ENCODE assay signal across 20 cellular contexts in the genomic region with DNA sequence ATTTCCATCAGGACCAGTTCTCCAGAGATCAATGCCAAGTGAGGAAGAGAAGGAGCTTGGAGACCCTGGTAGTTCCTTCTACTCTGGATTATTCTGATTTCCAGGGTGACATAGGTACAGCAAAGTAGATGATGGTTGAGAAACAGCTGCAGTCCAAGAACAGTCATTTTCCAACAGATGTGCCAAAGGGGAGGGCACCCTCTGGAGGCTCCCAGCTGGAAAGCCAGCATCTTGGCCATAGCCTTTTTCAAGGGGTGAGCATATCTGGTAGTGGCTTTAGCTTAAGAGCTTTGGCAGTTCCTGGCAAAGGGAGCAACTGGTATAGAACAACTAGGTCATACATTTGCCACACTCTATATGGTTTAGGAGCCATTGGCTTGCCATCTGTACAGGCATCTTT.
DNase-seq lines count a peak whose midpoint lies in the region; ATAC-seq and TF ChIP-seq lines count a peak whose summit lies in the region.
"Had no signal": no experiment of that assay in that cellular context is flagged by ENCODE, and none has a peak within 500 bp of the region (broad histone marks: within the 10 kb centered on the region; RNA-seq: fewer than 3 reads in every experiment).

No MANE protein-coding gene starts in this region.

- CTCF ChIA-PET in CD4-positive, alpha-beta memory T cell (lab: Charles Lee; ENCODE audit: partially characterized antibody), result no interaction called here

- intact Hi-C loops in CD4-positive, alpha-beta memory T cell (cut with micrococcal nuclease), result no loop called here

- POLR2A ChIA-PET in CD4-positive, alpha-beta memory T cell (lab: Charles Lee; ENCODE audit: partially characterized antibody), result no interaction called here

- H3K4me2 ChIP-seq in osteoblast (ENCODE audit: insufficient read depth, low read length), result no peak overlapping the region
- H3K4me2 ChIP-seq: BLaER1 treated with 17β-estradiol and CSF1 and Interleukin-3, amounts not matched to agents 10 nM and 100 nM had no signal

- no peak for ATAC-seq in HG03354 (IDR thresholded peaks at IDR 0.05; ENCODE audit: poor library complexity, severe bottlenecking, unreplicated experiment)
- ATAC-seq: left lung, right cardiac atrium had no signal

- no peak overlapping the region for H3K27ac ChIP-seq in osteoblast (ENCODE audit: low read depth, low read length)
- no peak overlapping the region for H3K27ac ChIP-seq in CD4-positive, alpha-beta memory T cell (ENCODE audit: low read depth, low read length)
- H3K27ac ChIP-seq: BLaER1 treated with 17β-estradiol and CSF1 and Interleukin-3, amounts not matched to agents 10 nM and 100 nM; left lung; upper lobe of left lung had no signal

- H3K36me3 ChIP-seq in osteoblast (ENCODE audit: insufficient read depth, low read length), result no peaks in the 10 kb centered on the region
- no peaks in the 10 kb centered on the region for H3K36me3 ChIP-seq in CD4-positive, alpha-beta memory T cell (ENCODE audit: insufficient read depth, low read length)
- H3K36me3 ChIP-seq: BLaER1 treated with 17β-estradiol and CSF1 and Interleukin-3, amounts not matched to agents 10 nM and 100 nM; left lung; upper lobe of left lung had no signal

- H3K4me1 ChIP-seq in osteoblast (ENCODE audit: insufficient read depth, low read length), result no peaks in the 10 kb centered on the region
- no peaks in the 10 kb centered on the region for H3K4me1 ChIP-seq in CD4-positive, alpha-beta memory T cell (ENCODE audit: insufficient read depth, low read length)
- H3K4me1 ChIP-seq: BLaER1 treated with 17β-estradiol and CSF1 and Interleukin-3, amounts not matched to agents 10 nM and 100 nM; left lung; upper lobe of left lung had no signal

- no peak overlapping the region for H3K4me3 Mint-ChIP-seq in CD4-positive, alpha-beta memory T cell
- H3K4me3 Mint-ChIP-seq: activated naive CD4-positive, alpha-beta T cell treated with anti-CD3 and anti-CD28 coated beads for 36 hours; activated T-cell treated with anti-CD3 and anti-CD28 coated beads, Interleukin-2, amount 50 U/mL, for 24 hours; stimulated activated naive CD8-positive, alpha-beta T cell treated with anti-CD3 and anti-CD28 coated beads, Interleukin-15, Interleukin-2, amounts not matched to agents 100 ng/mL and 50 ng/mL, for 24 hours had no signal

- no peaks in the 10 kb centered on the region for H4K20me1 ChIP-seq in osteoblast (ENCODE audit: insufficient read depth, low read length)
- H4K20me1 ChIP-seq: BLaER1 treated with 17β-estradiol and CSF1 and Interleukin-3, amounts not matched to agents 10 nM and 100 nM had no signal

- peaks cover 3% of the 10 kb centered on the region for H3K9me3 ChIP-seq in osteoblast (ENCODE audit: low read depth, low read length)
- H3K9me3 ChIP-seq in CD4-positive, alpha-beta memory T cell (ENCODE audit: control insufficient read depth in 1 of 2, low read length in 2 of 2), result no peaks in the 10 kb centered on the region

- H3K9me3 Mint-ChIP-seq in CD4-positive, alpha-beta memory T cell, result peaks cover 9 to 34% (median 12%) of the 10 kb centered on the region in 8 donors

- no peak overlapping the region for H3K27ac Mint-ChIP-seq in CD4-positive, alpha-beta memory T cell
- H3K27ac Mint-ChIP-seq: activated naive CD4-positive, alpha-beta T cell treated with anti-CD3 and anti-CD28 coated beads for 36 hours; activated T-cell treated with anti-CD3 and anti-CD28 coated beads, Interleukin-2, amount 50 U/mL, for 24 hours; stimulated activated naive CD8-positive, alpha-beta T cell treated with anti-CD3 and anti-CD28 coated beads, Interleukin-15, Interleukin-2, amounts not matched to agents 100 ng/mL and 50 ng/mL, for 24 hours had no signal

- H3K27me3 Mint-ChIP-seq in CD4-positive, alpha-beta memory T cell, result no peaks in the 10 kb centered on the region
- H3K27me3 Mint-ChIP-seq: activated T-cell treated with anti-CD3 and anti-CD28 coated beads, Interleukin-2, amount 50 U/mL, for 24 hours; stimulated activated naive CD8-positive, alpha-beta T cell treated with anti-CD3 and anti-CD28 coated beads, Interleukin-15, Interleukin-2, amounts not matched to agents 100 ng/mL and 50 ng/mL, for 24 hours had no signal

- H3K27me3 ChIP-seq in osteoblast (ENCODE audit: insufficient read depth, low read length), result no peaks in the 10 kb centered on the region
- no peaks in the 10 kb centered on the region for H3K27me3 ChIP-seq in CD4-positive, alpha-beta memory T cell (ENCODE audit: insufficient read depth, low read length)
- H3K27me3 ChIP-seq: BLaER1 treated with 17β-estradiol and CSF1 and Interleukin-3, amounts not matched to agents 10 nM and 100 nM; left lung; upper lobe of left lung had no signal

- H3K79me2 ChIP-seq in osteoblast (ENCODE audit: insufficient read depth, low read length), result no peaks in the 10 kb centered on the region

- no peaks in the 10 kb centered on the region for H3K36me3 Mint-ChIP-seq in CD4-positive, alpha-beta memory T cell

- no peak overlapping the region for H2AFZ ChIP-seq in osteoblast (ENCODE audit: low read length)

- H3K4me1 Mint-ChIP-seq in CD4-positive, alpha-beta memory T cell, result no peaks in the 10 kb centered on the region

- TF ChIP-seq CTCF in epithelial cell of proximal tubule (conservative IDR thresholded peaks at IDR 0.05; ENCODE audit: low read depth, low read length) (peak; percentile 47), osteoblast (IDR thresholded peaks at IDR 0.05; ENCODE audit: extremely low read depth, low read depth, low read length) (peak; percentile 40)

- DNase-seq in AG20443 (ENCODE audit: low spot score), result peak; percentile 23
- DNase-seq in M059J (ENCODE audit: low read depth), result peak; percentile 14
- no peak for DNase-seq in epithelial cell of proximal tubule (ENCODE audit: low read depth)
- DNase-seq in osteoblast (ENCODE audit: insufficient read length, low spot score, missing footprints), result no peak
- DNase-seq in D341Med (ENCODE audit: low spot score), result no peak
- no peak for DNase-seq in CD4-positive, alpha-beta memory T cell
- no peak for DNase-seq in activated CD4-positive, alpha-beta T cell treated with anti-CD3 and anti-CD28 coated beads, Interleukin-2, amount 50 U/mL, for 4 hours
- DNase-seq: activated CD4-positive, alpha-beta T cell treated with anti-CD3 and anti-CD28 coated beads, Interleukin-2, amount 50 U/mL, for 48 hours; activated naive CD4-positive, alpha-beta T cell treated with anti-CD3 and anti-CD28 coated beads for 36 hours; activated T-cell treated with anti-CD3 and anti-CD28 coated beads, Interleukin-2, amount 50 U/mL, for 24 hours; aorta; left lung; MV-4-11; NCI-H187; NCI-H2227 treated with DMSO at 0.1 percent for 48 hours; right cardiac atrium; upper lobe of left lung had no signal

- no peak overlapping the region for H3K4me3 ChIP-seq in epithelial cell of proximal tubule (ENCODE audit: low read depth, low read length)
- H3K4me3 ChIP-seq in osteoblast (ENCODE audit: insufficient read depth, low read length), result no peak overlapping the region
- H3K4me3 ChIP-seq in CD4-positive, alpha-beta memory T cell (ENCODE audit: low read length in 2 of 2), result no peak overlapping the region
- H3K4me3 ChIP-seq: BLaER1 treated with 17β-estradiol and CSF1 and Interleukin-3, amounts not matched to agents 10 nM and 100 nM; left lung; upper lobe of left lung had no signal

Comparison
In these comparisons a context has a peak if more than half of its experiments do, and no peak if none do; other contexts are left out.
1. DNase-seq: peak in AG20443 (single experiment) and M059J (single experiment); none in epithelial cell of proximal tubule (single experiment), osteoblast (single experiment), D341Med (single experiment), CD4-positive, alpha-beta memory T cell (0 of 5) and activated CD4-positive, alpha-beta T cell treated with anti-CD3 and anti-CD28 coated beads, Interleukin-2, amount 50 U/mL, for 4 hours (0 of 2).